Comparison of ENCODE assay signal across 8 cellular contexts in the genomic region with DNA sequence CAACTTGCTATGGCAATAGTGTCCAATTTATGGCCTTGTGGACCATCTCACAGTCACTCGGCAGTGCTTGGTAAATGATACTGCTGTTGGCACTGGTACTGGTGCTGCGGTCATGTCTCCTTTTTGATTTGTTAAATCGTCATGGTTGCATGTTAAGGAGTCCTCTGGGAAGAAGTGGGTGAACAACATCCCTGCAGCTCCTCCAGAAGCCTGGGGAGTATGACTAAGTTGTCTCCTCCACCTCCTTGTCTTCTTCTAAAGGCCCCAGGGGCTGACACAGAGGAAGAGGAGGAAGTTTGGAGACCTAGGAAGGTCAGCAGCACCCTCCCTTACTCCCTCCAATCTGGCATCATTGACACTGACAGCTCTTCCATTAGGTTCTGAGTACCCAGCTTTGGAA. TPM values are rescaled to one million over a fixed set of nuclear protein-coding genes. Genes with fewer than 3 reads are reported as not detected.
DNase-seq lines count a peak whose midpoint lies in the region; ATAC-seq and TF ChIP-seq lines count a peak whose summit lies in the region.

No MANE protein-coding gene starts in this region.

- CTCF ChIA-PET in OCI-LY7 (lab: Charles Lee; ENCODE audit: unreplicated experiment), result no interaction called here

- H3K9me3 Mint-ChIP-seq in CD14-positive monocyte (no peaks in the 10 kb centered on the region), neural progenitor cell (no peaks in the 10 kb centered on the region)

- BruUV-seq in OCI-LY7 (replicated peaks; lab: Mats Ljungman, UMichigan), result no TSS peak

- peaks cover 49 to 64% of the 10 kb centered on the region in 2 donors for H3K36me3 Mint-ChIP-seq in CD14-positive monocyte
- H3K36me3 Mint-ChIP-seq in neural progenitor cell, result peaks cover 6% of the 10 kb centered on the region

- H2AFZ ChIP-seq in OCI-LY7 (ENCODE audit: low read length) (no peak overlapping the region), neural progenitor cell (replicated peaks) (no peak overlapping the region)

- POLR2A ChIA-PET in OCI-LY7 (lab: Charles Lee), result interaction anchor here (0.6 to 0.9 kb wide), 2 partner anchors 8 to 1495 kb away, joined by 3 read pairs; no protein-coding TSS in a partner anchor

- H3K9me3 ChIP-seq in OCI-LY7 (ENCODE audit: low read length) (no peaks in the 10 kb centered on the region), neural progenitor cell (ENCODE audit: low read depth) (no peaks in the 10 kb centered on the region)
- H3K9me3 ChIP-seq in effector memory CD4-positive, alpha-beta T cell (ENCODE audit: control insufficient read depth, low read length), result no peaks in the 10 kb centered on the region

- H3K4me1 ChIP-seq in OCI-LY7 (ENCODE audit: insufficient read depth, low read length, poor library complexity, severe bottlenecking) (peaks cover 41% of the 10 kb centered on the region), neural progenitor cell (peaks cover 74% of the 10 kb centered on the region)
- peaks cover 70% of the 10 kb centered on the region for H3K4me1 ChIP-seq in effector memory CD4-positive, alpha-beta T cell (ENCODE audit: control insufficient read depth, insufficient read depth, low read length, poor library complexity, severe bottlenecking)

- peaks cover 0 to 5% (median 0%) of the 10 kb centered on the region in 3 donors for H3K27me3 Mint-ChIP-seq in CD14-positive monocyte (ENCODE audit: low read depth in 3 of 3)
- H3K27me3 Mint-ChIP-seq in neural progenitor cell (ENCODE audit: insufficient read depth, low read depth), result peaks cover 16% of the 10 kb centered on the region

- H3F3A ChIP-seq in neural progenitor cell (ENCODE audit: low read depth), result peaks cover 44% of the 10 kb centered on the region

- H3K4me2 ChIP-seq in OCI-LY7 (ENCODE audit: low read length) (peak overlapping the region; percentile 53; the same call in 1 of the 2 replicates), neural progenitor cell (peak overlapping the region; percentile 87)

- H3K9me2 ChIP-seq in OCI-LY7 (ENCODE audit: insufficient read depth, low read length), result no peaks in the 10 kb centered on the region

- no peaks in the 10 kb centered on the region for H3K27me3 ChIP-seq in effector memory CD4-positive, alpha-beta T cell (replicated peaks; ENCODE audit: control insufficient read depth, insufficient read depth, low read length, poor library complexity, severe bottlenecking)
- peaks cover 54% of the 10 kb centered on the region for H3K27me3 ChIP-seq in neural progenitor cell

- peak; percentile 53 for DNase-seq in CD14-positive monocyte (ENCODE audit: low spot score)
- DNase-seq in OCI-LY7 (ENCODE audit: low spot score), result no peak
- DNase-seq in effector memory CD4-positive, alpha-beta T cell, result no peak
- DNase-seq in neural progenitor cell (ENCODE audit: low spot score), result no peak
- DNase-seq in sciatic nerve (ENCODE audit: low spot score), result no peak
- DNase-seq in SIG-M5 (lab: John Stamatoyannopoulos, UW), result no peak

- ATAC-seq in sciatic nerve, result no peak
- ATAC-seq in HG02588 (IDR thresholded peaks at IDR 0.05; ENCODE audit: unreplicated experiment), result no peak
- no peak for ATAC-seq in HG02571 (IDR thresholded peaks at IDR 0.05; ENCODE audit: unreplicated experiment)

- H4K20me1 ChIP-seq in OCI-LY7 (ENCODE audit: insufficient read depth, low read length), result peaks cover 50% of the 10 kb centered on the region
- H4K20me1 ChIP-seq in neural progenitor cell (ENCODE audit: low read depth), result peaks cover 99% of the 10 kb centered on the region

- no peak overlapping the region for H3K9ac ChIP-seq in neural progenitor cell

- H3K79me2 ChIP-seq in OCI-LY7 (ENCODE audit: insufficient read depth, low read depth, low read length), result peaks cover 79% of the 10 kb centered on the region
- H3K79me2 ChIP-seq in neural progenitor cell (ENCODE audit: low read depth), result peaks cover 73% of the 10 kb centered on the region

- H3K4me3 ChIP-seq in OCI-LY7 (ENCODE audit: low read depth, low read length, poor library complexity, severe bottlenecking) (no peak overlapping the region), neural progenitor cell (no peak overlapping the region)
- H3K4me3 ChIP-seq in effector memory CD4-positive, alpha-beta T cell (ENCODE audit: insufficient read depth, low read depth, low read length, poor library complexity, severe bottlenecking), result no peak overlapping the region

- H3K4me1 Mint-ChIP-seq in CD14-positive monocyte (peaks cover 95% of the 10 kb centered on the region), neural progenitor cell (peaks cover 90% of the 10 kb centered on the region)

- H3K27ac Mint-ChIP-seq in CD14-positive monocyte (peak overlapping the region; percentile 91 to 96 (median 94)), neural progenitor cell (no peak overlapping the region)

- intact Hi-C loops in CD14-positive monocyte (cut with micrococcal nuclease), result loop anchor here (1.0 to 10.0 kb wide), 3 partner anchors 8 to 75 kb away; a partner anchor contains a TSS
- intact Hi-C loops in OCI-LY7 (cut with micrococcal nuclease; ENCODE audit: unreplicated experiment), result no loop called here
- intact Hi-C loops in sciatic nerve (cut with DNase I), result no loop called here

- H3K27ac ChIP-seq in OCI-LY7 (ENCODE audit: low read depth, low read length, poor library complexity, severe bottlenecking) (no peak overlapping the region), neural progenitor cell (no peak overlapping the region)
- H3K27ac ChIP-seq in effector memory CD4-positive, alpha-beta T cell (ENCODE audit: insufficient read depth, low read length, poor library complexity, severe bottlenecking), result peak overlapping the region; percentile 75

- peak overlapping the region; percentile 16 to 35 for H3K4me3 Mint-ChIP-seq in CD14-positive monocyte
- peak overlapping the region; percentile 84 for H3K4me3 Mint-ChIP-seq in neural progenitor cell

- peaks cover 34% of the 10 kb centered on the region for H3K36me3 ChIP-seq in OCI-LY7 (ENCODE audit: insufficient read depth, low read length)
- H3K36me3 ChIP-seq in effector memory CD4-positive, alpha-beta T cell (ENCODE audit: control insufficient read depth, insufficient read depth, low read length), result no peaks in the 10 kb centered on the region
- H3K36me3 ChIP-seq in neural progenitor cell, result no peaks in the 10 kb centered on the region

- TF ChIP-seq CTCF in CD14-positive monocyte (IDR thresholded peaks at IDR 0.05) (no peak), OCI-LY7 (conservative IDR thresholded peaks at IDR 0.05; ENCODE audit: low read length) (no peak), neural progenitor cell (IDR thresholded peaks at IDR 0.05) (no peak)

RNA-seq across cellular contexts. Expression of a gene that starts 8.5 kb away (rescaled TPM):
- 10 to 100 TPM; 27.5 to 35.7 TPM for polyA plus RNA-seq in CD14-positive monocyte
- total RNA-seq in OCI-LY7 (2014; rRNA removed; shearing (Covaris generic)), result 3.3 and 6.0 TPM in 2 replicates
- total RNA-seq in OCI-LY7 (2022) (18.0 and 19.6 TPM in 2 replicates), neural progenitor cell (ENCODE audit: low replicate concordance) (1.6 and 4.4 TPM in 2 replicates), sciatic nerve (24.7 TPM)

RNA-seq across cellular contexts. Expression of a gene that starts 23.9 kb away (rescaled TPM):
- not detected for polyA plus RNA-seq in CD14-positive monocyte
- 0.09 and 0.36 TPM in 2 replicates for total RNA-seq in OCI-LY7 (2014; rRNA removed; shearing (Covaris generic))
- total RNA-seq in OCI-LY7 (2022) (1.5 and 2.0 TPM in 2 replicates), neural progenitor cell (ENCODE audit: low replicate concordance) (0.53 and 1.7 TPM in 2 replicates), sciatic nerve (0.67 TPM)

Comparison
In these comparisons a context has a peak if more than half of its experiments do, and no peak if none do; other contexts are left out.
1. intact Hi-C loops: an anchor here in CD14-positive monocyte (1.0 to 10.0 kb wide); none called in OCI-LY7 and sciatic nerve.